ENCODE assay signal across 1 cellular context in the genomic region with DNA sequence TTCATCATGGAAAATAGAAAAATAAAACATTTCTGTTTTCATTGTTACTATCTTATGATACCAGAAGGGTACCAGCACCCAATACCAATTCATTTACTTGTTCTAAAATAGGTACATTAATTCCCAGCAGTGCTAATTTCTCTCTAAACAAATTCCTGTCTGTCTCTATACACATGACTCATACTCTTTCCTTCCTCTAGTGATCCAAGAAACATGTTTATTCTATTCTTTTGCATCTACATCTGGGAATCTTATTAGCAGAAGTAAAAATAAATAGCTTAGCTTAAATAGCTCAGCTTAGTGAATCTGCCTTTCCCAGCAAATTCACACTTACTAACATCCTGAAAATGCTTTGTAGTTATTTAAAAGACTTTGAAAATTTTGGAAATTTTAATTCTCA.
TF ChIP-seq lines count a peak whose summit lies in the region.

No MANE protein-coding gene starts in this region.

TF ChIP-seq in SK-N-SH, 30 proteins besides CTCF, POLR2A, EP300 and RAD21 (continued from another document):
- TF ChIP-seq, protein P1, sequence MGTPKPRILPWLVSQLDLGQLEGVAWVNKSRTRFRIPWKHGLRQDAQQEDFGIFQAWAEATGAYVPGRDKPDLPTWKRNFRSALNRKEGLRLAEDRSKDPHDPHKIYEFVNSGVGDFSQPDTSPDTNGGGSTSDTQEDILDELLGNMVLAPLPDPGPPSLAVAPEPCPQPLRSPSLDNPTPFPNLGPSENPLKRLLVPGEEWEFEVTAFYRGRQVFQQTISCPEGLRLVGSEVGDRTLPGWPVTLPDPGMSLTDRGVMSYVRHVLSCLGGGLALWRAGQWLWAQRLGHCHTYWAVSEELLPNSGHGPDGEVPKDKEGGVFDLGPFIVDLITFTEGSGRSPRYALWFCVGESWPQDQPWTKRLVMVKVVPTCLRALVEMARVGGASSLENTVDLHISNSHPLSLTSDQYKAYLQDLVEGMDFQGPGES (IDR thresholded peaks at IDR 0.05; ENCODE audit: low read depth, low read length) = no peak
- TF ChIP-seq TCF12 (IDR thresholded peaks at IDR 0.05) (no peak), CHD2 (IDR thresholded peaks at IDR 0.05; ENCODE audit: low read length, partially characterized antibody) (no peak)
- TF ChIP-seq, protein P2, sequence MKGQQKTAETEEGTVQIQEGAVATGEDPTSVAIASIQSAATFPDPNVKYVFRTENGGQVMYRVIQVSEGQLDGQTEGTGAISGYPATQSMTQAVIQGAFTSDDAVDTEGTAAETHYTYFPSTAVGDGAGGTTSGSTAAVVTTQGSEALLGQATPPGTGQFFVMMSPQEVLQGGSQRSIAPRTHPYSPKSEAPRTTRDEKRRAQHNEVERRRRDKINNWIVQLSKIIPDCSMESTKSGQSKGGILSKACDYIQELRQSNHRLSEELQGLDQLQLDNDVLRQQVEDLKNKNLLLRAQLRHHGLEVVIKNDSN (IDR thresholded peaks at IDR 0.05; ENCODE audit: borderline replicate concordance, low read depth) = no peak
